ENCODE assay signal across 8 cellular contexts in genomic region chrX:129772796-129773431, GRCh38. TPM values are rescaled to one million over a fixed set of nuclear protein-coding genes. Genes with fewer than 3 reads are reported as not detected.
DNase-seq lines count a peak whose midpoint lies in the region; ATAC-seq and TF ChIP-seq lines count a peak whose summit lies in the region.

No MANE protein-coding gene starts in this region.

- no peak for TF ChIP-seq CTCF in DOHH2 (IDR thresholded peaks at IDR 0.05; ENCODE audit: low read depth, low read length, poor library complexity, severe bottlenecking)
- no peak for TF ChIP-seq CTCF in lower lobe of right lung (IDR thresholded peaks at IDR 0.05)
- no peak for TF ChIP-seq CTCF in A673 (conservative IDR thresholded peaks at IDR 0.05; ENCODE audit: low read depth, low read length)

- no peaks in the 10 kb centered on the region for H3K9me3 Mint-ChIP-seq in activated CD8-positive, alpha-beta memory T cell treated with anti-CD3 and anti-CD28 coated beads, Interleukin-2, amount 10 ng/mL, durations not matched to agents 7 days and 5 days (ENCODE audit: low read depth)

- H3K27ac ChIP-seq in DOHH2 (ENCODE audit: low read depth, low read length) (peak overlapping the region; percentile 94), lower lobe of right lung (peak overlapping the region; percentile 67), A673 (ENCODE audit: low read depth, low read length, poor library complexity, severe bottlenecking) (no peak overlapping the region)

- H3K36me3 ChIP-seq in DOHH2 (ENCODE audit: control insufficient read depth, low read length): peaks cover 8% of the 10 kb centered on the region
- H3K36me3 ChIP-seq in lower lobe of right lung: no peaks in the 10 kb centered on the region
- H3K36me3 ChIP-seq in A673 (ENCODE audit: insufficient read depth, low read length, poor library complexity, severe bottlenecking): no peaks in the 10 kb centered on the region

- H3K27me3 Mint-ChIP-seq in activated CD8-positive, alpha-beta memory T cell treated with anti-CD3 and anti-CD28 coated beads, Interleukin-2, amount 10 ng/mL, durations not matched to agents 7 days and 5 days: no peaks in the 10 kb centered on the region

- peak; percentile 82 for DNase-seq in activated CD8-positive, alpha-beta memory T cell treated with anti-CD3 and anti-CD28 coated beads, Interleukin-2, amount 10 ng/mL, durations not matched to agents 7 days and 5 days
- DNase-seq in lower lobe of right lung: peak; percentile 88
- DNase-seq in NCI-H748 (lab: John Stamatoyannopoulos, UW; ENCODE audit: unreplicated experiment): no peak
- DNase-seq in A673 (ENCODE audit: low spot score): no peak
- DNase-seq in COR-L47 (lab: John Stamatoyannopoulos, UW): no peak

- H3K4me3 ChIP-seq in DOHH2 (ENCODE audit: low read length) (peak overlapping the region; percentile 47), lower lobe of right lung (no peak overlapping the region), A673 (ENCODE audit: low read depth, low read length, poor library complexity, severe bottlenecking) (no peak overlapping the region)

- CTCF ChIA-PET in activated CD8-positive, alpha-beta memory T cell treated with anti-CD3 and anti-CD28 coated beads, Interleukin-2, amount 10 ng/mL, durations not matched to agents 7 days and 5 days (lab: Charles Lee): interaction anchor here (0.7 to 3.9 kb wide), 7 partner anchors 7 to 133 kb away, joined by 3 to 25 read pairs (median 3); partner anchors contain the start of genes SASH3 and UTP14A
- CTCF ChIA-PET in A673 (lab: Charles Lee): no interaction called here

- intact Hi-C loops in lower lobe of right lung (cut with DNase I): no loop called here
- intact Hi-C loops in A673 (cut with micrococcal nuclease; ENCODE audit: unreplicated experiment): no loop called here

- H3K79me2 ChIP-seq in DOHH2 (ENCODE audit: control insufficient read depth, low read length): peaks cover 4% of the 10 kb centered on the region; the same call in 1 of the 2 replicates

- POLR2A ChIA-PET in A673 (lab: Charles Lee; ENCODE audit: low non-redundant PET): no interaction called here

- ATAC-seq in GM19452 (IDR thresholded peaks at IDR 0.05; ENCODE audit: unreplicated experiment): peak; percentile 65
- peak; percentile 67 for ATAC-seq in HG03439 (IDR thresholded peaks at IDR 0.05; ENCODE audit: unreplicated experiment)
- ATAC-seq in activated CD8-positive, alpha-beta memory T cell treated with anti-CD3 and anti-CD28 coated beads, Interleukin-2, amount 10 ng/mL, durations not matched to agents 7 days and 5 days: peak; percentile 38
- peak; percentile 61 to 91 for ATAC-seq in lower lobe of right lung

- peaks cover 8% of the 10 kb centered on the region for H3F3A ChIP-seq in DOHH2 (ENCODE audit: control insufficient read depth, insufficient read depth)

- H3K27me3 ChIP-seq in DOHH2 (ENCODE audit: control insufficient read depth, low read length) (no peaks in the 10 kb centered on the region), lower lobe of right lung (ENCODE audit: low read depth) (no peaks in the 10 kb centered on the region), A673 (replicated peaks; ENCODE audit: insufficient read depth, low read depth, low read length, poor library complexity) (no peaks in the 10 kb centered on the region)

- no TSS peak for BruUV-seq in A673 (replicated peaks; lab: Mats Ljungman, UMichigan)

- peaks cover 81% of the 10 kb centered on the region for H3K4me1 Mint-ChIP-seq in activated CD8-positive, alpha-beta memory T cell treated with anti-CD3 and anti-CD28 coated beads, Interleukin-2, amount 10 ng/mL, durations not matched to agents 7 days and 5 days

- peak overlapping the region; percentile 61 for H3K4me2 ChIP-seq in DOHH2 (ENCODE audit: low read length)

- peaks cover 97% of the 10 kb centered on the region for H3K4me1 ChIP-seq in DOHH2 (ENCODE audit: control insufficient read depth, low read length)
- peaks cover 5% of the 10 kb centered on the region for H3K4me1 ChIP-seq in lower lobe of right lung
- no peaks in the 10 kb centered on the region for H3K4me1 ChIP-seq in A673 (ENCODE audit: insufficient read depth, low read length, poor library complexity, severe bottlenecking)

- H3K4me3 Mint-ChIP-seq in activated CD8-positive, alpha-beta memory T cell treated with anti-CD3 and anti-CD28 coated beads, Interleukin-2, amount 10 ng/mL, durations not matched to agents 7 days and 5 days: peak overlapping the region; percentile 54

- no peaks in the 10 kb centered on the region for H3K9me2 ChIP-seq in DOHH2 (replicated peaks; ENCODE audit: control insufficient read depth, low read length)

- no peaks in the 10 kb centered on the region for H4K20me1 ChIP-seq in DOHH2 (ENCODE audit: control insufficient read depth, insufficient read depth, low read depth, low read length)

- no peaks in the 10 kb centered on the region for H3K36me3 Mint-ChIP-seq in activated CD8-positive, alpha-beta memory T cell treated with anti-CD3 and anti-CD28 coated beads, Interleukin-2, amount 10 ng/mL, durations not matched to agents 7 days and 5 days

- H3K9me3 ChIP-seq in DOHH2 (ENCODE audit: control insufficient read depth, insufficient read depth, low read length): no peaks in the 10 kb centered on the region
- no peaks in the 10 kb centered on the region for H3K9me3 ChIP-seq in lower lobe of right lung
- no peaks in the 10 kb centered on the region for H3K9me3 ChIP-seq in A673 (ENCODE audit: low read depth, low read length, poor library complexity, severe bottlenecking)

- peak overlapping the region; percentile 95 for H3K27ac Mint-ChIP-seq in activated CD8-positive, alpha-beta memory T cell treated with anti-CD3 and anti-CD28 coated beads, Interleukin-2, amount 10 ng/mL, durations not matched to agents 7 days and 5 days

RNA-seq across cellular contexts. Expression of gene SASH3, which starts 6.8 kb away (rescaled TPM):
- total RNA-seq in activated CD8-positive, alpha-beta memory T cell treated with anti-CD3 and anti-CD28 coated beads, Interleukin-2, amount 10 ng/mL, durations not matched to agents 7 days and 5 days: 100 to 1,000 TPM; 231 to 248 TPM
- total RNA-seq in lower lobe of right lung: 74.9 TPM
- total RNA-seq in A673 (2021): not detected in 2 replicates

RNA-seq across cellular contexts. Expression of gene XPNPEP2, which starts 34.1 kb away (rescaled TPM):
- total RNA-seq in activated CD8-positive, alpha-beta memory T cell treated with anti-CD3 and anti-CD28 coated beads, Interleukin-2, amount 10 ng/mL, durations not matched to agents 7 days and 5 days: 1 to 10 TPM; 1.0 to 1.2 TPM
- total RNA-seq in lower lobe of right lung: 2.9 TPM
- not detected in 2 replicates for total RNA-seq in A673 (2021)

Comparison
In these comparisons a context has a peak if more than half of its experiments do, and no peak if none do; other contexts are left out.
1. DNase-seq: peak in activated CD8-positive, alpha-beta memory T cell treated with anti-CD3 and anti-CD28 coated beads, Interleukin-2, amount 10 ng/mL, durations not matched to agents 7 days and 5 days (single experiment) and lower lobe of right lung (single experiment); none in NCI-H748 (single experiment), A673 (single experiment) and COR-L47 (single experiment).
2. RNA of gene SASH3, which starts 6.8 kb away (total RNA-seq): 231 to 248 TPM in activated CD8-positive, alpha-beta memory T cell treated with anti-CD3 and anti-CD28 coated beads, Interleukin-2, amount 10 ng/mL, durations not matched to agents 7 days and 5 days and 74.9 TPM in lower lobe of right lung (single experiment); not detected in A673; every median in the first group is over 10 times any median in the second.
3. Peak in every context shown above with its lines, with median percentiles within 50 percentile points of each other: ATAC-seq.